8 cellular contexts compared by ENCODE assay signal in genomic region chr7:66921918-66922486, GRCh38. TPM values are rescaled to one million over a fixed set of nuclear protein-coding genes. Genes with fewer than 3 reads are reported as not detected.
A peak's percentile ranks its signal among the peaks of the same experiment; 100 is the strongest.
DNase-seq lines count a peak whose midpoint lies in the region; ATAC-seq and TF ChIP-seq lines count a peak whose summit lies in the region.

No MANE protein-coding gene starts in this region.

- no peak for ATAC-seq in heart left ventricle
- ATAC-seq in Right ventricle myocardium superior (ENCODE audit: poor library complexity): no peak
- ATAC-seq in HG03342 (IDR thresholded peaks at IDR 0.05; ENCODE audit: unreplicated experiment): peak; percentile 29
- ATAC-seq in naive B cell (ENCODE audit: low read depth in 2 of 2): peak; percentile 53 to 63
- no peak for ATAC-seq in HG02973 (IDR thresholded peaks at IDR 0.05; ENCODE audit: unreplicated experiment)

- no peaks in the 10 kb centered on the region for H3K27me3 Mint-ChIP-seq in naive B cell

- H3K4me3 Mint-ChIP-seq in naive B cell: peak overlapping the region; percentile 85 to 99 (median 94)

- TF ChIP-seq POLR2A in heart left ventricle (IDR thresholded peaks at IDR 0.05): no peak

- H3K4me1 Mint-ChIP-seq in naive B cell: peaks cover 23 to 47% (median 28%) of the 10 kb centered on the region in 3 donors

- TF ChIP-seq CTCF in heart left ventricle (IDR thresholded peaks at IDR 0.05): no peak

- peaks cover 0 to 11% (median 3%) of the 10 kb centered on the region in 9 donors for H3K36me3 ChIP-seq in heart left ventricle

- peaks cover 0 to 3% (median 0%) of the 10 kb centered on the region in 7 donors for H3K9me3 Mint-ChIP-seq in naive B cell

- H3K4me3 ChIP-seq in heart left ventricle: peak overlapping the region; percentile 90 to 100 (median 96)

- no peaks in the 10 kb centered on the region for H3K27me3 ChIP-seq in heart left ventricle

- peak overlapping the region in 10 of 12 donors; percentile 17 to 87 (median 80) for H3K27ac ChIP-seq in heart left ventricle

- H3K4me1 ChIP-seq in heart left ventricle: peaks cover 3 to 50% (median 26%) of the 10 kb centered on the region in 12 donors

- no peaks in the 10 kb centered on the region for H3K9me3 ChIP-seq in heart left ventricle

- DNase-seq in heart left ventricle: no peak
- DNase-seq in Right ventricle myocardium superior: no peak
- DNase-seq in T-helper 2 cell: peak in 3 of 5 experiments; percentile 13 to 63 (median 19)
- DNase-seq in dermis blood vessel endothelial cell: peak; percentile 44
- peak; percentile 56 for DNase-seq in naive B cell
- no peak for DNase-seq in inferior parietal cortex (ENCODE audit: extremely low spot score)

- peak overlapping the region; percentile 89 to 99 (median 96) for H3K27ac Mint-ChIP-seq in naive B cell

- intact Hi-C loops in heart left ventricle (cut with DNase I) (loop anchor here in 5 of 10 donors (1.0 to 10.0 kb wide), 5 partner anchors 67 to 78 kb away; no protein-coding TSS in a partner anchor), Right ventricle myocardium superior (cut with DNase I) (no loop called here)

- WGBS in heart left ventricle, 4 donors: 11 to 14% (median 12%) methylated on average over 15 of the region's 15 CpGs

- peaks cover 7% of the 10 kb centered on the region in 2 donors for H3K36me3 Mint-ChIP-seq in naive B cell

RNA-seq across cellular contexts. Expression of gene TMEM248, which starts 1.0 kb away (rescaled TPM):
- total RNA-seq in heart left ventricle (100 to 1,000 TPM in 1 of 9 donors, 10 to 100 TPM in 8; 34.6 to 121 (median 55.2) TPM), Right ventricle myocardium superior (37.1 TPM), dermis blood vessel endothelial cell (92.6 and 97.2 TPM in 2 replicates)
- polyA plus RNA-seq in heart left ventricle (10 to 100 TPM; 12.6 to 45.7 TPM), naive B cell (ENCODE audit: low read depth in 6 of 6) (100 to 1,000 TPM; 135 to 160 (median 150) TPM)

Comparison
In these comparisons a context has a peak if more than half of its experiments do, and no peak if none do; other contexts are left out.
1. ATAC-seq: peak in HG03342 (single experiment) and naive B cell (2 of 2); none in heart left ventricle (0 of 4), Right ventricle myocardium superior (single experiment) and HG02973 (single experiment).
2. DNase-seq: peak in T-helper 2 cell (3 of 5), dermis blood vessel endothelial cell (single experiment) and naive B cell (single experiment); none in heart left ventricle (0 of 5), Right ventricle myocardium superior (single experiment) and inferior parietal cortex (single experiment).